21 cellular contexts compared by ENCODE assay signal in genomic region chr3:191959876-191960418, GRCh38.
DNase-seq lines count a peak whose midpoint lies in the region; ATAC-seq and TF ChIP-seq lines count a peak whose summit lies in the region.
"Had no signal": no experiment of that assay in that cellular context is flagged by ENCODE, and none has a peak within 500 bp of the region (broad histone marks: within the 10 kb centered on the region; RNA-seq: fewer than 3 reads in every experiment).

No MANE protein-coding gene starts in this region.

- no peak overlapping the region for H3K4me3 Mint-ChIP-seq in MCF 10A (ENCODE audit: unreplicated experiment)
- H3K4me3 Mint-ChIP-seq: activated CD4-positive, alpha-beta memory T cell treated with anti-CD3 and anti-CD28 coated beads, Interleukin-2, amount 10 ng/mL, durations not matched to agents 7 days and 5 days; effector memory CD8-positive, alpha-beta T cell; natural killer cell; stimulated activated naive CD8-positive, alpha-beta T cell treated with anti-CD3 and anti-CD28 coated beads, Interleukin-15, amount 100 ng/mL, for 72 hours had no signal

- no peak overlapping the region for H3K9ac ChIP-seq in SU-DHL-6 (ENCODE audit: low read length)
- H3K9ac ChIP-seq: BLaER1 treated with 17β-estradiol and CSF1 and Interleukin-3, amounts not matched to agents 10 nM and 100 nM had no signal

- no peaks in the 10 kb centered on the region for H3K4me1 ChIP-seq in breast epithelium
- no peaks in the 10 kb centered on the region for H3K4me1 ChIP-seq in aorta (ENCODE audit: control insufficient read depth in 1 of 2, insufficient read depth in 2 of 2, low read length in 2 of 2)
- H3K4me1 ChIP-seq in testis: peaks cover 4% of the 10 kb centered on the region
- no peaks in the 10 kb centered on the region for H3K4me1 ChIP-seq in PC-9 (replicated peaks; ENCODE audit: insufficient read depth)
- H3K4me1 ChIP-seq: BLaER1 treated with 17β-estradiol and CSF1 and Interleukin-3, amounts not matched to agents 10 nM and 100 nM; foreskin keratinocyte; lower lobe of right lung had no signal

- TF ChIP-seq POLR2A in breast epithelium (IDR thresholded peaks at IDR 0.05): no peak
- no peak for TF ChIP-seq POLR2A in testis (IDR thresholded peaks at IDR 0.05)

- H3K36me3 ChIP-seq in breast epithelium (no peaks in the 10 kb centered on the region), SU-DHL-6 (ENCODE audit: low read length) (no peaks in the 10 kb centered on the region), aorta (ENCODE audit: control insufficient read depth in 1 of 2, insufficient read depth in 2 of 2, low read length in 1 of 2) (no peaks in the 10 kb centered on the region), testis (ENCODE audit: low read depth, missing control alignments) (no peaks in the 10 kb centered on the region), PC-9 (ENCODE audit: low read depth) (no peaks in the 10 kb centered on the region)
- H3K36me3 ChIP-seq: BLaER1 treated with 17β-estradiol and CSF1 and Interleukin-3, amounts not matched to agents 10 nM and 100 nM; lower lobe of right lung; MG63 had no signal

- H3K27me3 Mint-ChIP-seq in MCF 10A (ENCODE audit: insufficient read depth, unreplicated experiment): no peaks in the 10 kb centered on the region
- H3K27me3 Mint-ChIP-seq: activated CD4-positive, alpha-beta memory T cell treated with anti-CD3 and anti-CD28 coated beads, Interleukin-2, amount 10 ng/mL, durations not matched to agents 7 days and 5 days; effector memory CD8-positive, alpha-beta T cell; stimulated activated naive CD8-positive, alpha-beta T cell treated with anti-CD3 and anti-CD28 coated beads, Interleukin-15, amount 100 ng/mL, for 72 hours had no signal

- H3K36me3 Mint-ChIP-seq in MCF 10A (ENCODE audit: insufficient read depth, unreplicated experiment): no peaks in the 10 kb centered on the region
- H3K36me3 Mint-ChIP-seq: natural killer cell had no signal

- no peak overlapping the region for H3K4me3 ChIP-seq in breast epithelium
- H3K4me3 ChIP-seq in SU-DHL-6 (ENCODE audit: insufficient read depth, low read length, poor library complexity, severe bottlenecking): no peak overlapping the region
- no peak overlapping the region for H3K4me3 ChIP-seq in aorta (ENCODE audit: low read length in 2 of 2)
- H3K4me3 ChIP-seq in testis: no peak overlapping the region
- H3K4me3 ChIP-seq in PC-9: no peak overlapping the region
- H3K4me3 ChIP-seq: BLaER1 treated with 17β-estradiol and CSF1 and Interleukin-3, amounts not matched to agents 10 nM and 100 nM; lower lobe of right lung; MG63 had no signal

- H3F3A ChIP-seq in SU-DHL-6 (ENCODE audit: insufficient read depth) (no peaks in the 10 kb centered on the region), PC-9 (ENCODE audit: insufficient read depth, low read depth) (no peaks in the 10 kb centered on the region)

- WGBS in aorta, 2 donors: 23 to 28% methylated on average over 4 of the region's 4 CpGs
- 40 to 42% methylated on average over 4 of the region's 4 CpGs for WGBS in testis, 2 donors

- no peak overlapping the region for H3K27ac ChIP-seq in breast epithelium
- H3K27ac ChIP-seq in SU-DHL-6 (ENCODE audit: low read depth, low read length): no peak overlapping the region
- H3K27ac ChIP-seq in aorta (ENCODE audit: low read depth in 1 of 2, low read length in 2 of 2): no peak overlapping the region
- H3K27ac ChIP-seq in testis: peak overlapping the region in 1 of 2 donors; percentile 61
- no peak overlapping the region for H3K27ac ChIP-seq in PC-9
- H3K27ac ChIP-seq: BLaER1 treated with 17β-estradiol and CSF1 and Interleukin-3, amounts not matched to agents 10 nM and 100 nM; foreskin keratinocyte; lower lobe of right lung had no signal

- peak overlapping the region; percentile 9 for H3K4me2 ChIP-seq in SU-DHL-6 (ENCODE audit: low read depth, low read length, poor library complexity, severe bottlenecking)
- H3K4me2 ChIP-seq in PC-9: no peak overlapping the region
- H3K4me2 ChIP-seq: BLaER1 treated with 17β-estradiol and CSF1 and Interleukin-3, amounts not matched to agents 10 nM and 100 nM had no signal

- DNase-seq in MCF 10A (ENCODE audit: unreplicated experiment) (peak; percentile 19), breast epithelium (ENCODE audit: low spot score in 2 of 2) (no peak), kidney glomerular epithelial cell (lab: John Stamatoyannopoulos, UW) (peak; percentile 93), aorta (no peak), testis (no peak), PC-9 (no peak), T-helper 1 cell (no peak)
- DNase-seq: 8988T; activated CD4-positive, alpha-beta memory T cell treated with anti-CD3 and anti-CD28 coated beads, Interleukin-2, amount 10 ng/mL, durations not matched to agents 7 days and 5 days; activated T-cell treated with anti-CD3 and anti-CD28 coated beads, Interleukin-2, amount 50 U/mL, for 48 hours; caudate nucleus; DMS153; effector memory CD8-positive, alpha-beta T cell; foreskin keratinocyte; lower lobe of right lung; MG63; natural killer cell; NCI-H1694 treated with DMSO at 0.1 percent for 48 hours; stimulated activated naive CD8-positive, alpha-beta T cell treated with anti-CD3 and anti-CD28 coated beads, Interleukin-15, amount 100 ng/mL, for 72 hours had no signal

- no TSS peak for BruUV-seq in MCF 10A (replicated peaks; lab: Mats Ljungman, UMichigan)
- no TSS peak for BruUV-seq in PC-9 (replicated peaks; lab: Mats Ljungman, UMichigan)

- H2AFZ ChIP-seq in SU-DHL-6 (ENCODE audit: low read depth, low read length, severe bottlenecking): peak overlapping the region; percentile 40
- no peak overlapping the region for H2AFZ ChIP-seq in PC-9

- H3K9me2 ChIP-seq in SU-DHL-6 (replicated peaks; ENCODE audit: insufficient read depth, low read length) (no peaks in the 10 kb centered on the region), PC-9 (ENCODE audit: insufficient read depth) (no peaks in the 10 kb centered on the region)

- peak; percentile 15 for ATAC-seq in aorta (ENCODE audit: low FRiP score)
- ATAC-seq: effector memory CD8-positive, alpha-beta T cell; foreskin keratinocyte; lower lobe of right lung; natural killer cell; stimulated activated naive CD8-positive, alpha-beta T cell treated with anti-CD3 and anti-CD28 coated beads, Interleukin-15, amount 100 ng/mL, for 72 hours had no signal

- H3K9me3 ChIP-seq in breast epithelium (no peaks in the 10 kb centered on the region), SU-DHL-6 (ENCODE audit: insufficient read depth, low read length) (no peaks in the 10 kb centered on the region), aorta (ENCODE audit: control insufficient read depth, low read length) (no peaks in the 10 kb centered on the region), testis (no peaks in the 10 kb centered on the region), PC-9 (ENCODE audit: insufficient read depth, low read depth) (0 out of 2 replicates have a peak, but pooled peaks cover 3% of the 10 kb centered on the region)
- H3K9me3 ChIP-seq: BLaER1 treated with 17β-estradiol and CSF1 and Interleukin-3, amounts not matched to agents 10 nM and 100 nM; lower lobe of right lung; MG63 had no signal

- no peaks in the 10 kb centered on the region for H3K4me1 Mint-ChIP-seq in MCF 10A (ENCODE audit: insufficient read depth, unreplicated experiment)
- H3K4me1 Mint-ChIP-seq: activated CD4-positive, alpha-beta memory T cell treated with anti-CD3 and anti-CD28 coated beads, Interleukin-2, amount 10 ng/mL, durations not matched to agents 7 days and 5 days; natural killer cell; stimulated activated naive CD8-positive, alpha-beta T cell treated with anti-CD3 and anti-CD28 coated beads, Interleukin-15, amount 100 ng/mL, for 72 hours had no signal

- POLR2A ChIA-PET in MCF 10A (lab: Yijun Ruan, JAX): interaction anchor here (0.6 to 1.1 kb wide), 4 partner anchors 13 to 393 kb away, joined by 3 read pairs; no protein-coding TSS in a partner anchor
- POLR2A ChIA-PET in PC-9 (lab: Charles Lee; ENCODE audit: unreplicated experiment): interaction anchor here (0.7 kb wide), 1 partner anchor 82 kb away, joined by 11 read pairs; no protein-coding TSS in a partner anchor

- intact Hi-C loops in MCF 10A (cut with micrococcal nuclease) (no loop called here), breast epithelium (cut with DNase I; ENCODE audit: low total_unique reads) (no loop called here), aorta (cut with DNase I) (no loop called here), testis (cut with DNase I; ENCODE audit: low total_unique reads) (no loop called here), PC-9 (cut with micrococcal nuclease; ENCODE audit: unreplicated experiment) (no loop called here)

- TF ChIP-seq CTCF in MCF 10A (IDR thresholded peaks at IDR 0.05; ENCODE audit: unreplicated experiment): no peak
- TF ChIP-seq CTCF in breast epithelium (IDR thresholded peaks at IDR 0.05): no peak
- TF ChIP-seq CTCF in SU-DHL-6 (IDR thresholded peaks at IDR 0.05; ENCODE audit: insufficient read depth, low read length, poor library complexity, severe bottlenecking): no peak
- TF ChIP-seq CTCF in testis (IDR thresholded peaks at IDR 0.05): no peak
- TF ChIP-seq CTCF in PC-9 (conservative IDR thresholded peaks at IDR 0.05): no peak

- H3K27me3 ChIP-seq in breast epithelium: no peaks in the 10 kb centered on the region
- H3K27me3 ChIP-seq in SU-DHL-6 (ENCODE audit: low read length): no peaks in the 10 kb centered on the region
- no peaks in the 10 kb centered on the region for H3K27me3 ChIP-seq in aorta (ENCODE audit: control insufficient read depth in 1 of 2, insufficient read depth in 2 of 2, low read length in 1 of 2)
- no peaks in the 10 kb centered on the region for H3K27me3 ChIP-seq in testis
- no peaks in the 10 kb centered on the region for H3K27me3 ChIP-seq in PC-9 (ENCODE audit: insufficient read depth, low read depth)
- H3K27me3 ChIP-seq: BLaER1 treated with 17β-estradiol and CSF1 and Interleukin-3, amounts not matched to agents 10 nM and 100 nM; foreskin keratinocyte; MG63 had no signal

- no peaks in the 10 kb centered on the region for H4K20me1 ChIP-seq in SU-DHL-6 (ENCODE audit: low read depth, low read length)
- H4K20me1 ChIP-seq in PC-9 (ENCODE audit: insufficient read depth): no peaks in the 10 kb centered on the region
- H4K20me1 ChIP-seq: BLaER1 treated with 17β-estradiol and CSF1 and Interleukin-3, amounts not matched to agents 10 nM and 100 nM had no signal

- H3K27ac Mint-ChIP-seq in MCF 10A (ENCODE audit: low read depth, unreplicated experiment): peak overlapping the region; percentile 23
- H3K27ac Mint-ChIP-seq: activated CD4-positive, alpha-beta memory T cell treated with anti-CD3 and anti-CD28 coated beads, Interleukin-2, amount 10 ng/mL, durations not matched to agents 7 days and 5 days; effector memory CD8-positive, alpha-beta T cell; natural killer cell; stimulated activated naive CD8-positive, alpha-beta T cell treated with anti-CD3 and anti-CD28 coated beads, Interleukin-15, amount 100 ng/mL, for 72 hours had no signal

- H3K79me2 ChIP-seq in SU-DHL-6 (ENCODE audit: insufficient read depth, low read length) (no peaks in the 10 kb centered on the region), PC-9 (ENCODE audit: low read depth) (no peaks in the 10 kb centered on the region)

- no peaks in the 10 kb centered on the region for H3K9me3 Mint-ChIP-seq in MCF 10A (ENCODE audit: unreplicated experiment)
- H3K9me3 Mint-ChIP-seq: activated CD4-positive, alpha-beta memory T cell treated with anti-CD3 and anti-CD28 coated beads, Interleukin-2, amount 10 ng/mL, durations not matched to agents 7 days and 5 days; stimulated activated naive CD8-positive, alpha-beta T cell treated with anti-CD3 and anti-CD28 coated beads, Interleukin-15, amount 100 ng/mL, for 72 hours had no signal

- CTCF ChIA-PET in MCF 10A (lab: Yijun Ruan, JAX): interaction anchor here (0.6 to 0.7 kb wide), 2 partner anchors 462 to 473 kb away, joined by 3 to 4 read pairs; no protein-coding TSS in a partner anchor
- CTCF ChIA-PET in PC-9 (lab: Charles Lee): no interaction called here

Comparison
In these comparisons a context has a peak if more than half of its experiments do, and no peak if none do; other contexts are left out.
1. DNase-seq: peak in MCF 10A (single experiment) and kidney glomerular epithelial cell (single experiment); none in breast epithelium (0 of 2), aorta (0 of 2), testis (single experiment), PC-9 (0 of 2) and T-helper 1 cell (0 of 5).